20 cellular contexts compared by ENCODE assay signal in genomic region chr9:35683323-35683722, GRCh38. TPM values are rescaled to one million over a fixed set of nuclear protein-coding genes. Genes with fewer than 3 reads are reported as not detected.
DNase-seq lines count a peak whose midpoint lies in the region; TF ChIP-seq lines count a peak whose summit lies in the region.
"Had no signal": no experiment of that assay in that cellular context is flagged by ENCODE, and none has a peak within 500 bp of the region (broad histone marks: within the 10 kb centered on the region; RNA-seq: fewer than 3 reads in every experiment).

No MANE protein-coding gene starts in this region.

- no peaks in the 10 kb centered on the region for H3K27me3 ChIP-seq in ascending aorta
- no peaks in the 10 kb centered on the region for H3K27me3 ChIP-seq in muscle layer of duodenum (ENCODE audit: low read depth, low read length)
- H3K27me3 ChIP-seq in spleen (replicated peaks in 1 of 7): no peaks in the 10 kb centered on the region
- H3K27me3 ChIP-seq: brain microvascular endothelial cell, SJCRH30 had no signal

- H3K36me3 Mint-ChIP-seq in HFFc6 (ENCODE audit: low read depth): peaks cover 58% of the 10 kb centered on the region

- 71 to 89% (median 85%) methylated on average over 2 of the region's 2 CpGs for WGBS in spleen, 5 donors

- H3K9me3 Mint-ChIP-seq in HFFc6: no peaks in the 10 kb centered on the region
- H3K9me3 Mint-ChIP-seq: activated CD4-positive, alpha-beta T cell treated with anti-CD3 and anti-CD28 coated beads, Interleukin-2, amount 10 ng/mL, durations not matched to agents 7 days and 5 days; CD8-positive, alpha-beta memory T cell; T-helper 1 cell treated with Interleukin-12 subunit alpha and Interleukin-12 subunit beta and Interleukin-4 antibody, amounts not matched to agents 30 μg/mL and 1 μg/mL, for 36 hours had no signal

- TF ChIP-seq CTCF in HFFc6 (IDR thresholded peaks at IDR 0.05): no peak
- TF ChIP-seq CTCF in ascending aorta (IDR thresholded peaks at IDR 0.05): no peak
- TF ChIP-seq CTCF in spleen (IDR thresholded peaks at IDR 0.05 in 8 of 11, conservative IDR thresholded peaks at IDR 0.05 in 3 of 11): no peak

- peaks cover 14 to 45% of the 10 kb centered on the region in 2 donors for H3K4me1 ChIP-seq in ascending aorta
- peaks cover 0 to 33% of the 10 kb centered on the region in 2 donors for H3K4me1 ChIP-seq in muscle layer of duodenum (ENCODE audit: control insufficient read depth in 1 of 2, insufficient read depth in 2 of 2, low read length in 2 of 2)
- peaks cover 0 to 35% (median 4%) of the 10 kb centered on the region in 6 donors for H3K4me1 ChIP-seq in spleen
- H3K4me1 ChIP-seq: HAP-1 had no signal

- H3K36me3 ChIP-seq in ascending aorta (peaks cover 63 to 64% of the 10 kb centered on the region in 2 donors), muscle layer of duodenum (ENCODE audit: control insufficient read depth in 1 of 2, insufficient read depth in 2 of 2, low read length in 2 of 2) (peaks cover 26 to 43% of the 10 kb centered on the region in 2 donors), spleen (peaks cover 0 to 39% (median 7%) of the 10 kb centered on the region in 6 donors)
- H3K36me3 ChIP-seq: HAP-1 had no signal

- H3K4me3 ChIP-seq in ascending aorta: peak overlapping the region; percentile 83 to 93
- peak overlapping the region; percentile 7 to 78 for H3K4me3 ChIP-seq in muscle layer of duodenum (ENCODE audit: low read depth in 1 of 2, low read length in 2 of 2)
- H3K4me3 ChIP-seq in spleen: no peak overlapping the region
- H3K4me3 ChIP-seq: HAP-1, mucosa of descending colon, SJCRH30 had no signal

- peak overlapping the region; percentile 65 for H3K4me3 Mint-ChIP-seq in HFFc6
- H3K4me3 Mint-ChIP-seq: activated CD4-positive, alpha-beta T cell treated with anti-CD3 and anti-CD28 coated beads, Interleukin-2, amount 10 ng/mL, durations not matched to agents 7 days and 5 days; T-helper 1 cell treated with Interleukin-12 subunit alpha and Interleukin-12 subunit beta and Interleukin-4 antibody, amounts not matched to agents 30 μg/mL and 1 μg/mL, for 36 hours had no signal

- H3K27ac ChIP-seq in ascending aorta: peak overlapping the region; percentile 93 to 97
- no peak overlapping the region for H3K27ac ChIP-seq in muscle layer of duodenum (ENCODE audit: low read length)
- no peak overlapping the region for H3K27ac ChIP-seq in spleen
- H3K27ac ChIP-seq: brain microvascular endothelial cell, SJCRH30 had no signal

- H3K27ac Mint-ChIP-seq in HFFc6: peak overlapping the region; percentile 79
- H3K27ac Mint-ChIP-seq: activated CD4-positive, alpha-beta T cell treated with anti-CD3 and anti-CD28 coated beads, Interleukin-2, amount 10 ng/mL, durations not matched to agents 7 days and 5 days; T-helper 1 cell treated with Interleukin-12 subunit alpha and Interleukin-12 subunit beta and Interleukin-4 antibody, amounts not matched to agents 30 μg/mL and 1 μg/mL, for 36 hours had no signal

- H3K4me1 Mint-ChIP-seq in HFFc6 (ENCODE audit: low read depth): peaks cover 96% of the 10 kb centered on the region

- peaks cover 31% of the 10 kb centered on the region for H3K27me3 Mint-ChIP-seq in HFFc6 (ENCODE audit: insufficient read depth)
- H3K27me3 Mint-ChIP-seq: activated CD4-positive, alpha-beta T cell treated with anti-CD3 and anti-CD28 coated beads, Interleukin-2, amount 10 ng/mL, durations not matched to agents 7 days and 5 days; CD8-positive, alpha-beta memory T cell had no signal

- H3K9me3 ChIP-seq in ascending aorta: no peaks in the 10 kb centered on the region
- no peaks in the 10 kb centered on the region for H3K9me3 ChIP-seq in muscle layer of duodenum (ENCODE audit: control insufficient read depth in 1 of 2, low read length in 2 of 2)
- H3K9me3 ChIP-seq in spleen: no peaks in the 10 kb centered on the region
- H3K9me3 ChIP-seq: HAP-1, mucosa of descending colon, SJCRH30 had no signal

- no peak for TF ChIP-seq POLR2A in spleen (IDR thresholded peaks at IDR 0.05)

- DNase-seq in HFFc6 (no peak), ascending aorta (ENCODE audit: low spot score in 2 of 2) (no peak), spleen (peak; percentile 6), DMS153 treated with DMSO at 0.1 percent for 48 hours (lab: John Stamatoyannopoulos, UW; ENCODE audit: unreplicated experiment) (no peak), T-helper 2 cell (no peak), NCI-H524 (lab: John Stamatoyannopoulos, UW) (no peak)
- DNase-seq in stimulated activated naive CD4-positive, alpha-beta T cell (lab: John Stamatoyannopoulos, UW): no peak
- DNase-seq: activated CD4-positive, alpha-beta T cell treated with anti-CD3 and anti-CD28 coated beads, Interleukin-2, amount 10 ng/mL, durations not matched to agents 7 days and 5 days; activated CD8-positive, alpha-beta memory T cell treated with anti-CD3 and anti-CD28 coated beads, Interleukin-2, amount 50 U/mL, for 4 hours; brain microvascular endothelial cell; CD8-positive, alpha-beta memory T cell; DND-41; NCI-H2171 treated with DMSO at 0.1 percent for 48 hours; NCI-H774; nucleus accumbens; SJCRH30 had no signal

- intact Hi-C loops in ascending aorta (cut with DNase I): loop anchor here (2.0 kb wide), 1 partner anchor 19 kb away; no protein-coding TSS in a partner anchor
- intact Hi-C loops in spleen (cut with DNase I; ENCODE audit: low total_unique reads): no loop called here

RNA-seq across cellular contexts. Expression of gene TPM2, which starts 6.4 kb away (rescaled TPM):
- 1,000 to 10,000 TPM; 1,810 to 3,557 (median 2,546) TPM for total RNA-seq in HFFc6 (2021; fragmentation: NEBNext Ultra II Directional; extraction: Animal tissue kit (Norgen Biotek cat#: 25700))
- total RNA-seq in ascending aorta (1,923 TPM), spleen (100 to 1,000 TPM in 2 of 7 donors, 10 to 100 TPM in 5; 43.1 to 231 (median 79.2) TPM)
- polyA plus RNA-seq in spleen: 100 to 1,000 TPM; 148 to 237 (median 190) TPM

RNA-seq across cellular contexts. Expression of gene CA9, which starts 9.6 kb away (rescaled TPM):
- under 1 TPM in 1 of 6 experiments, not detected in 5; 0.28 TPM for total RNA-seq in HFFc6 (2021; fragmentation: NEBNext Ultra II Directional; extraction: Animal tissue kit (Norgen Biotek cat#: 25700))
- 3.9 TPM for total RNA-seq in ascending aorta
- total RNA-seq in spleen: not detected
- polyA plus RNA-seq in spleen: under 1 TPM in 2 of 3 donors, not detected in 1; 0.26 to 0.30 TPM
- polyA plus RNA-seq: CD8-positive, alpha-beta memory T cell had no signal

RNA-seq across cellular contexts. Expression of gene ARHGEF39, which starts 18.3 kb away (rescaled TPM):
- total RNA-seq in HFFc6 (2021; fragmentation: NEBNext Ultra II Directional; extraction: Animal tissue kit (Norgen Biotek cat#: 25700)): 1 to 10 TPM; 1.7 to 4.4 (median 2.6) TPM
- 1.1 TPM for total RNA-seq in ascending aorta
- 1 to 10 TPM in 6 of 7 donors, under 1 TPM in 1; 0.95 to 2.8 (median 1.4) TPM for total RNA-seq in spleen
- 1 to 10 TPM in 2 of 3 donors, under 1 TPM in 1; 0.89 to 2.9 (median 1.1) TPM for polyA plus RNA-seq in spleen

RNA-seq across cellular contexts. Expression of gene CCDC107, which starts 25.2 kb away (rescaled TPM):
- total RNA-seq in HFFc6 (2021; fragmentation: NEBNext Ultra II Directional; extraction: Animal tissue kit (Norgen Biotek cat#: 25700)): 10 to 100 TPM; 22.5 to 29.8 (median 24.6) TPM
- total RNA-seq in ascending aorta (67.6 TPM), spleen (10 to 100 TPM; 14.4 to 24.2 (median 20.8) TPM)
- polyA plus RNA-seq in spleen: 10 to 100 TPM; 35.3 to 46.9 (median 37.0) TPM

RNA-seq across cellular contexts. Expression of gene RMRP, which starts 25.5 kb away (rescaled TPM):
- total RNA-seq in HFFc6 (2021; fragmentation: NEBNext Ultra II Directional; extraction: Animal tissue kit (Norgen Biotek cat#: 25700)): over 10,000 TPM in 5 of 6 experiments, 1,000 to 10,000 TPM in 1; 9,197 to 39,404 (median 23,537) TPM
- total RNA-seq in ascending aorta (17,070 TPM), spleen (over 10,000 TPM in 5 of 7 donors, 1,000 to 10,000 TPM in 2; 5,541 to 28,996 (median 23,209) TPM)
- polyA plus RNA-seq in spleen: 100 to 1,000 TPM in 1 of 3 donors, 10 to 100 TPM in 1, not detected in 1; 42.1 to 285 TPM
- polyA plus RNA-seq: CD8-positive, alpha-beta memory T cell had no signal

Comparison
In these comparisons a context has a peak if more than half of its experiments do, and no peak if none do; other contexts are left out.
1. H3K27ac ChIP-seq: peak in ascending aorta (2 of 2); none in muscle layer of duodenum (single experiment) and spleen (0 of 8).
2. H3K4me3 ChIP-seq: peak in ascending aorta (2 of 2) and muscle layer of duodenum (2 of 2); none in spleen (0 of 8).